Comparison of ENCODE assay signal across 1 cellular context in the genomic region with DNA sequence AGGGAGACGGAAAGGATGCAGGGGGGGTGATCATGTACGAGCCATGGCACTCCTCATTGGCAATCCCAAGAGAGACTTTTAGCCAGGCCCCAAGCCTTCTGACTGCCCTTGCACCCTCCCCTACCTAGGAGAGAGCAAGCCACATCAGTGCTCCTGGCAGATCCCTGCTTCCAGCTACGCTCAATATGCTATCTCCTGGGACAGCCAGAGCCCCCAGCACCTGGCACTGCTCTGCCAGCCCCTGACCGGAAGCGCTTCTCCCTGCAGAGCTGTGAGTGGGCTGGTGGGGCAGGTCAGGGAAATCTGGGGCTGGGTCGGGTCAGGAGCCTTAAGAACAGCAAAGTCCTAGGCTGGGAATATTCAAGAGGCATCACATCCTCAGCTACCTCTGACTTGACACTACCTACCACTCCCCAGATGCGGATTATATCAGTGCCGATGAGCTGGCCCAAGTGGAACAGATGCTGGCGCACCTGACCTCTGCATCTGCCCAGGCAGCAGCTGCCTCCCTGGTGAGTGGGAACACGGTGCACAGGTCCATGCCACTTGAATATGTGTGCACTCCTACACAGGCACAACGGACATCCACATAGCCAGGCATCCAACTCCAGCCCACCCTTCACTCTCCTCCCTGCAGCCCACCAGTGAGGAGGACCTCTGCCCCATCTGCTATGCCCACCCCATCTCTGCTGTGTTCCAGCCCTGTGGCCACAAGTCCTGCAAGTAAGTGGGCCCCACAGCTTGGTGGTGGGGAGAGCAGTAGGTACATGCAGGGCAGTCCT.
TF ChIP-seq lines count a peak whose summit lies in the region.

No MANE protein-coding gene starts in this region.

TF ChIP-seq in WTC11, 78 proteins besides CTCF, POLR2A, EP300 and RAD21:
- TF ChIP-seq, protein P1, sequence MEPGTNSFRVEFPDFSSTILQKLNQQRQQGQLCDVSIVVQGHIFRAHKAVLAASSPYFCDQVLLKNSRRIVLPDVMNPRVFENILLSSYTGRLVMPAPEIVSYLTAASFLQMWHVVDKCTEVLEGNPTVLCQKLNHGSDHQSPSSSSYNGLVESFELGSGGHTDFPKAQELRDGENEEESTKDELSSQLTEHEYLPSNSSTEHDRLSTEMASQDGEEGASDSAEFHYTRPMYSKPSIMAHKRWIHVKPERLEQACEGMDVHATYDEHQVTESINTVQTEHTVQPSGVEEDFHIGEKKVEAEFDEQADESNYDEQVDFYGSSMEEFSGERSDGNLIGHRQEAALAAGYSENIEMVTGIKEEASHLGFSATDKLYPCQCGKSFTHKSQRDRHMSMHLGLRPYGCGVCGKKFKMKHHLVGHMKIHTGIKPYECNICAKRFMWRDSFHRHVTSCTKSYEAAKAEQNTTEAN (CRISPR knock-in tag; IDR thresholded peaks at IDR 0.05), result no peak
- TF ChIP-seq NFATC4 (CRISPR knock-in tag; IDR thresholded peaks at IDR 0.05), result no peak
- TF ChIP-seq SMAD3 (CRISPR knock-in tag; IDR thresholded peaks at IDR 0.05; ENCODE audit: borderline replicate concordance), result no peak
- no peak for TF ChIP-seq IRF2 (CRISPR knock-in tag; IDR thresholded peaks at IDR 0.05; ENCODE audit: borderline replicate concordance, low read depth)
- 0 out of 2 replicates have a peak, but pooled peaks have one; percentile 23 for TF ChIP-seq TCF7 (CRISPR knock-in tag; IDR thresholded peaks at IDR 0.05; ENCODE audit: low read depth)
- TF ChIP-seq, protein P2, sequence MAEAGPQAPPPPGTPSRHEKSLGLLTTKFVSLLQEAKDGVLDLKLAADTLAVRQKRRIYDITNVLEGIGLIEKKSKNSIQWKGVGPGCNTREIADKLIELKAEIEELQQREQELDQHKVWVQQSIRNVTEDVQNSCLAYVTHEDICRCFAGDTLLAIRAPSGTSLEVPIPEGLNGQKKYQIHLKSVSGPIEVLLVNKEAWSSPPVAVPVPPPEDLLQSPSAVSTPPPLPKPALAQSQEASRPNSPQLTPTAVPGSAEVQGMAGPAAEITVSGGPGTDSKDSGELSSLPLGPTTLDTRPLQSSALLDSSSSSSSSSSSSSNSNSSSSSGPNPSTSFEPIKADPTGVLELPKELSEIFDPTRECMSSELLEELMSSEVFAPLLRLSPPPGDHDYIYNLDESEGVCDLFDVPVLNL (CRISPR knock-in tag; IDR thresholded peaks at IDR 0.05; ENCODE audit: borderline replicate concordance, low read depth), result no peak
- no peak for TF ChIP-seq CREM (CRISPR knock-in tag; IDR thresholded peaks at IDR 0.05)
- TF ChIP-seq, protein P3, sequence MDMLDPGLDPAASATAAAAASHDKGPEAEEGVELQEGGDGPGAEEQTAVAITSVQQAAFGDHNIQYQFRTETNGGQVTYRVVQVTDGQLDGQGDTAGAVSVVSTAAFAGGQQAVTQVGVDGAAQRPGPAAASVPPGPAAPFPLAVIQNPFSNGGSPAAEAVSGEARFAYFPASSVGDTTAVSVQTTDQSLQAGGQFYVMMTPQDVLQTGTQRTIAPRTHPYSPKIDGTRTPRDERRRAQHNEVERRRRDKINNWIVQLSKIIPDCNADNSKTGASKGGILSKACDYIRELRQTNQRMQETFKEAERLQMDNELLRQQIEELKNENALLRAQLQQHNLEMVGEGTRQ (CRISPR knock-in tag; IDR thresholded peaks at IDR 0.05), result no peak
